Comparison of ENCODE assay signal across 8 cellular contexts in the genomic region with DNA sequence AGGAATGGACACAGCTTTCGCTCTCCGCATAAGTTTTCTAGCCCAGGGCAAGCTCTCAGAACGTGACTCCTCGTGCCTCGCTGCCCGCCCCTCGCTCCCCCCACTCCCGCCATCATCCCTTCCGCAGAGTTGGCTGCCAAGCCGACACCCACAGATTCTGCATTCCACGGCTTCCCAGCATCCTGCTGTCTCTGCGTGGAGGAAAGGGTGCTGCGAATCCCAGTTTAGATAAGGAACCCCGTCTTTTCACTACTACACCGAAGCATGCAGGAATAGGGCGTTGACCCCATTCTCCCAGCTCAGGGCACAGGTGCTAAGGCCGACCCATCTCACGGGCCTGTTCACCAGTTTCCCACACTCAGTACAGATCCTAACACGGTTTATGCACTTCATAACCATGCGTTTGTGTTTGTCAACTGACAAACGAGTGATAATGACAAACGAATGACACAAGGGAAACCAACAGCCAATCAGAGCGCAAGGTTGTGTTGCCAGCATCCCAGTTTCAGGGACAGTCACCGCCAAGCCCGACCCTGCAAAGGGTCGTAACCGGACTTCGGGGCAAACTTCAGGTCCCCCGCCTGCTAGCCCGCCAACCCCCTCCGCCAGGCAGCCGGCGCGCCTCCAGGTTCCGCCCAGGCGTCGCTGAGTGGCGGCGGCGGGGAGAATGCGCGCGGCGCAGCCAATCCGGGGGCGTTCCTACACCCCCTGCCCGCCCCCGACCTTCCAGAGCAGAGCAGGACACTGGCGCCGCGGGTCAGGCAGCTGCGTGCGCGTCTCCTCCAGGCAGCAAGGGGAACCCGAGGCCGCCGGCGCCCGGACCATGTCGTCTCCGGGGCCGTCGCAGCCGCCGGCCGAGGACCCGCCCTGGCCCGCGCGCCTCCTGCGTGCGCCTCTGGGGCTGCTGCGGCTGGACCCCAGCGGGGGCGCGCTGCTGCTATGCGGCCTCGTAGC. TPM values are rescaled to one million over a fixed set of nuclear protein-coding genes. Genes with fewer than 3 reads are reported as not detected.
DNase-seq lines count a peak whose midpoint lies in the region; ATAC-seq and TF ChIP-seq lines count a peak whose summit lies in the region.

A gene (plus strand): TSS at position 729 of the 954 bp plus-strand sequence. CDS start 95 bp downstream, at position 824.

- peak in 1 of 2 donors; percentile 23 for TF ChIP-seq POLR2A in Peyer's patch (IDR thresholded peaks at IDR 0.05)

- no peaks in the 10 kb centered on the region for H3K27me3 ChIP-seq in Peyer's patch

- no peaks in the 10 kb centered on the region for H3K9me3 ChIP-seq in Peyer's patch

- no peaks in the 10 kb centered on the region for H3K27me3 Mint-ChIP-seq in natural killer cell treated with Interleukin-12 subunit alpha and Interleukin-12 subunit beta and Interleukin-15 and Interleukin-18, amount 100 ng/mL, for 72 hours

- peaks cover 14 to 15% of the 10 kb centered on the region in 2 donors for H3K4me1 Mint-ChIP-seq in natural killer cell treated with Interleukin-12 subunit alpha and Interleukin-12 subunit beta and Interleukin-15 and Interleukin-18, amount 100 ng/mL, for 72 hours (ENCODE audit: low read depth in 2 of 2)

- H3K36me3 ChIP-seq in Peyer's patch: no peaks in the 10 kb centered on the region

- H3K4me3 ChIP-seq in Peyer's patch: peak within 1 kb of the TSS; percentile 77 to 92 (median 83)
- peak within 1 kb of the TSS; percentile 62 for H3K4me3 ChIP-seq in fibroblast of mammary gland (ENCODE audit: control insufficient read depth, low read depth, low read length)

- no peaks in the 10 kb centered on the region for H3K36me3 Mint-ChIP-seq in natural killer cell treated with Interleukin-12 subunit alpha and Interleukin-12 subunit beta and Interleukin-15 and Interleukin-18, amount 100 ng/mL, for 72 hours

- peak within 1 kb of the TSS; percentile 77 to 91 (median 84) for H3K27ac ChIP-seq in Peyer's patch

- DNase-seq in D341Med (ENCODE audit: low spot score) (peak; percentile 96), HT-29 (ENCODE audit: low spot score) (peak; percentile 61), Peyer's patch (peak; percentile 90 to 95 (median 91)), fibroblast of mammary gland (ENCODE audit: low read depth) (peak; percentile 63)
- DNase-seq in activated T-helper 1 cell treated with anti-CD3 and anti-CD28 coated beads, Interleukin-2, amount 50 U/mL, for 16 hours (ENCODE audit: low read depth in 1 of 2, low spot score in 1 of 2): peak; percentile 46 to 67
- DNase-seq in natural killer cell treated with Interleukin-12 subunit alpha and Interleukin-12 subunit beta and Interleukin-15 and Interleukin-18, amount 100 ng/mL, for 72 hours (ENCODE audit: low spot score): peak; percentile 90
- DNase-seq in stimulated activated naive CD4-positive, alpha-beta T cell treated with Interleukin-2 at 50 U/mL for 16 hours (lab: John Stamatoyannopoulos, UW): peak; percentile 72

- no peaks in the 10 kb centered on the region for H3K9me3 Mint-ChIP-seq in natural killer cell treated with Interleukin-12 subunit alpha and Interleukin-12 subunit beta and Interleukin-15 and Interleukin-18, amount 100 ng/mL, for 72 hours

- H3K4me1 ChIP-seq in Peyer's patch: peaks cover 0 to 10% (median 5%) of the 10 kb centered on the region in 4 donors

- peak within 1 kb of the TSS; percentile 90 for H3K4me3 Mint-ChIP-seq in natural killer cell treated with Interleukin-12 subunit alpha and Interleukin-12 subunit beta and Interleukin-15 and Interleukin-18, amount 100 ng/mL, for 72 hours

- peak; percentile 95 for ATAC-seq in GM21360 (IDR thresholded peaks at IDR 0.05; ENCODE audit: unreplicated experiment)
- peak; percentile 98 to 99 for ATAC-seq in natural killer cell treated with Interleukin-12 subunit alpha and Interleukin-12 subunit beta and Interleukin-15 and Interleukin-18, amount 100 ng/mL, for 72 hours

- TF ChIP-seq CTCF in Peyer's patch (IDR thresholded peaks at IDR 0.05): peak in 5 of 6 experiments; percentile 12 to 54 (median 17)
- TF ChIP-seq CTCF in fibroblast of mammary gland (conservative IDR thresholded peaks at IDR 0.05; ENCODE audit: control insufficient read depth, insufficient read depth, low read depth, low read length): no peak

- H3K27ac Mint-ChIP-seq in natural killer cell treated with Interleukin-12 subunit alpha and Interleukin-12 subunit beta and Interleukin-15 and Interleukin-18, amount 100 ng/mL, for 72 hours: peak within 1 kb of the TSS; percentile 51 to 58

RNA-seq across cellular contexts. Expression of the gene that starts here (rescaled TPM):
- total RNA-seq in HT-29 (2014; rRNA removed; shearing (Covaris generic)): 0.34 and 0.64 TPM in 2 replicates
- 10 to 100 TPM in 2 of 4 donors, 1 to 10 TPM in 2; 4.9 to 14.9 (median 7.7) TPM for total RNA-seq in Peyer's patch
- total RNA-seq in natural killer cell treated with Interleukin-12 subunit alpha and Interleukin-12 subunit beta and Interleukin-15 and Interleukin-18, amount 100 ng/mL, for 72 hours: 1 to 10 TPM; 1.6 to 4.3 TPM

Comparison
In these comparisons a context has a peak if more than half of its experiments do, and no peak if none do; other contexts are left out.
1. Peak in every context shown above with its lines: DNase-seq, ATAC-seq, H3K4me3 ChIP-seq and H3K27ac ChIP-seq.
2. Peak in DNase-seq in HT-29; RNA of the gene not detected or under 1 TPM.